Comparison of ENCODE assay signal across 8 cellular contexts in the genomic region with DNA sequence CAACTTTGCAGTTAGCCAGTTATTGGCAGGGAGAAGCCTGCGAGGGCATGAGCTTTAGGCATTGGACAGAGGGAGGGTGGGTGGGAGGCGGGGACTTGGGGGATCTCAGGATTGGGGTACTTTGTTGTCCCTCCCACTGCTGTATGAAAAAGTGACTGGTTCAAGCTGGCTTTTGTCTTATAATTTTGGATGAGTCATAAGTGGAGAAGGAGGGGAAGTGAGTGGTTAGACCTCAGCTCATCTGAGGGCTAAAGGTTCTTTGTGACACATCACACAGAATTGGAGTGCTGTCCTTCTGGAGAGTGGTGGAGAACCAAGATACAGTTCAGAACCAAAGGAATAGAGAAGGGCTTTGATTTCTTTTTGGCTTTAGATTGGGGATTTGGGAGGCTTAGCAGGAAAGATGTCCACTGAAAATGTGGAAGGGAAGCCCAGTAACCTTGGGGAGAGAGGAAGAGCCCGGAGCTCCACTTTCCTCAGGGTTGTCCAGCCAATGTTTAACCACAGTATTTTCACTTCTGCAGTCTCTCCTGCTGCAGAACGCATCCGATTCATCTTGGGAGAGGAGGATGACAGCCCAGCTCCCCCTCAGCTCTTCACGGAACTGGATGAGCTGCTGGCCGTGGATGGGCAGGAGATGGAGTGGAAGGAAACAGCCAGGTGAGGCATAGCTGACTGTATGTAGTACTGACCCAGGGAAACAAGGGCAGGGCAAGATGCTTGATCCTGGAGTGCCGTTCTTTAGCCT. TPM values are rescaled to one million over a fixed set of nuclear protein-coding genes. Genes with fewer than 3 reads are reported as not detected.
DNase-seq lines count a peak whose midpoint lies in the region; ATAC-seq and TF ChIP-seq lines count a peak whose summit lies in the region.

A gene (plus strand): TSS at position 175 of the 748 bp plus-strand sequence.

- no peaks in the 10 kb centered on the region for H3K36me3 Mint-ChIP-seq in activated T-helper 1 cell treated with anti-CD3 and anti-CD28 coated beads, Interleukin-12 subunit alpha, Interleukin-12 subunit beta, Interleukin-2, Interleukin-4 antibody, amounts not matched to agents 30 ng/mL and 10 ng/mL and 1 ng/mL, durations not matched to agents 14 hours and 24 hours and 36 hours (ENCODE audit: low read depth)
- H3K36me3 Mint-ChIP-seq in CD4-positive, alpha-beta T cell (ENCODE audit: low read depth): no peaks in the 10 kb centered on the region

- peak; percentile 95 for ATAC-seq in GM19324 (IDR thresholded peaks at IDR 0.05; ENCODE audit: low FRiP score, unreplicated experiment)
- peak; percentile 99 for ATAC-seq in HG03139 (IDR thresholded peaks at IDR 0.05; ENCODE audit: unreplicated experiment)
- ATAC-seq in CD4-positive, alpha-beta T cell (ENCODE audit: poor library complexity): no peak

- peak within 1 kb of the TSS; percentile 6 for H3K27ac Mint-ChIP-seq in activated T-helper 1 cell treated with anti-CD3 and anti-CD28 coated beads, Interleukin-12 subunit alpha, Interleukin-12 subunit beta, Interleukin-2, Interleukin-4 antibody, amounts not matched to agents 30 ng/mL and 10 ng/mL and 1 ng/mL, durations not matched to agents 14 hours and 24 hours and 36 hours
- H3K27ac Mint-ChIP-seq in CD4-positive, alpha-beta T cell: no peak within 1 kb of the TSS

- no peaks in the 10 kb centered on the region for H3K9me3 Mint-ChIP-seq in activated T-helper 1 cell treated with anti-CD3 and anti-CD28 coated beads, Interleukin-12 subunit alpha, Interleukin-12 subunit beta, Interleukin-2, Interleukin-4 antibody, amounts not matched to agents 30 ng/mL and 10 ng/mL and 1 ng/mL, durations not matched to agents 14 hours and 24 hours and 36 hours
- H3K9me3 Mint-ChIP-seq in CD4-positive, alpha-beta T cell: no peaks in the 10 kb centered on the region

- no peaks in the 10 kb centered on the region for H3K27me3 Mint-ChIP-seq in activated T-helper 1 cell treated with anti-CD3 and anti-CD28 coated beads, Interleukin-12 subunit alpha, Interleukin-12 subunit beta, Interleukin-2, Interleukin-4 antibody, amounts not matched to agents 30 ng/mL and 10 ng/mL and 1 ng/mL, durations not matched to agents 14 hours and 24 hours and 36 hours (ENCODE audit: insufficient read depth)
- H3K27me3 Mint-ChIP-seq in CD4-positive, alpha-beta T cell: peaks cover 4% of the 10 kb centered on the region

- no peak within 1 kb of the TSS for H3K27ac ChIP-seq in CD4-positive, alpha-beta T cell (ENCODE audit: low read depth, low read length)

- POLR2A ChIA-PET in CD4-positive, alpha-beta T cell (lab: Charles Lee): no interaction called here

- peaks cover 5% of the 10 kb centered on the region for H3K4me1 Mint-ChIP-seq in activated T-helper 1 cell treated with anti-CD3 and anti-CD28 coated beads, Interleukin-12 subunit alpha, Interleukin-12 subunit beta, Interleukin-2, Interleukin-4 antibody, amounts not matched to agents 30 ng/mL and 10 ng/mL and 1 ng/mL, durations not matched to agents 14 hours and 24 hours and 36 hours (ENCODE audit: low read depth)
- no peaks in the 10 kb centered on the region for H3K4me1 Mint-ChIP-seq in CD4-positive, alpha-beta T cell (ENCODE audit: low read depth)

- no peaks in the 10 kb centered on the region for H3K9me3 ChIP-seq in CD4-positive, alpha-beta T cell (ENCODE audit: control insufficient read depth, low read length)

- CTCF ChIA-PET in CD4-positive, alpha-beta T cell (lab: Charles Lee): no interaction called here

- peak; percentile 66 for DNase-seq in AG08396 (ENCODE audit: low spot score)
- DNase-seq in activated T-helper 1 cell treated with anti-CD3 and anti-CD28 coated beads, Interleukin-12 subunit alpha, Interleukin-12 subunit beta, Interleukin-2, Interleukin-4 antibody, amounts not matched to agents 30 ng/mL and 10 ng/mL and 1 ng/mL, durations not matched to agents 14 hours and 24 hours and 36 hours (ENCODE audit: low spot score): peak; percentile 2
- DNase-seq in mucosa of gallbladder (ENCODE audit: low spot score): no peak
- DNase-seq in CD4-positive, alpha-beta T cell: no peak
- DNase-seq in UCSD-AML1 (lab: John Stamatoyannopoulos, UW; ENCODE audit: unreplicated experiment): no peak
- DNase-seq in HuH-7.5 (ENCODE audit: low spot score): no peak

- no peak within 1 kb of the TSS for H3K4me3 Mint-ChIP-seq in activated T-helper 1 cell treated with anti-CD3 and anti-CD28 coated beads, Interleukin-12 subunit alpha, Interleukin-12 subunit beta, Interleukin-2, Interleukin-4 antibody, amounts not matched to agents 30 ng/mL and 10 ng/mL and 1 ng/mL, durations not matched to agents 14 hours and 24 hours and 36 hours
- H3K4me3 Mint-ChIP-seq in CD4-positive, alpha-beta T cell: no peak within 1 kb of the TSS

- intact Hi-C loops in activated T-helper 1 cell treated with anti-CD3 and anti-CD28 coated beads, Interleukin-12 subunit alpha, Interleukin-12 subunit beta, Interleukin-2, Interleukin-4 antibody, amounts not matched to agents 30 ng/mL and 10 ng/mL and 1 ng/mL, durations not matched to agents 14 hours and 24 hours and 36 hours (cut with micrococcal nuclease): no loop called here
- intact Hi-C loops in CD4-positive, alpha-beta T cell (cut with DNase I, micrococcal nuclease): no loop called here

- no peaks in the 10 kb centered on the region for H3K27me3 ChIP-seq in CD4-positive, alpha-beta T cell (ENCODE audit: control insufficient read depth, insufficient read depth, low read length)

- TF ChIP-seq CTCF in CD4-positive, alpha-beta T cell (IDR thresholded peaks at IDR 0.05): no peak

RNA-seq across cellular contexts. Expression of the gene that starts here (rescaled TPM):
- total RNA-seq in activated T-helper 1 cell treated with anti-CD3 and anti-CD28 coated beads, Interleukin-12 subunit alpha, Interleukin-12 subunit beta, Interleukin-2, Interleukin-4 antibody, amounts not matched to agents 30 ng/mL and 10 ng/mL and 1 ng/mL, durations not matched to agents 14 hours and 24 hours and 36 hours: 0.08 and 0.15 TPM in 2 replicates
- total RNA-seq in mucosa of gallbladder: 225 TPM
- under 1 TPM; 0.08 to 0.14 TPM for total RNA-seq in CD4-positive, alpha-beta T cell

Comparison
In these comparisons a context has a peak if more than half of its experiments do, and no peak if none do; other contexts are left out.
1. RNA of the gene that starts here (total RNA-seq): 225 TPM in mucosa of gallbladder (single experiment); 0.08 to 0.14 TPM in CD4-positive, alpha-beta T cell and 0.08 to 0.15 TPM in activated T-helper 1 cell treated with anti-CD3 and anti-CD28 coated beads, Interleukin-12 subunit alpha, Interleukin-12 subunit beta, Interleukin-2, Interleukin-4 antibody, amounts not matched to agents 30 ng/mL and 10 ng/mL and 1 ng/mL, durations not matched to agents 14 hours and 24 hours and 36 hours; every median in the first group is over 100 times any median in the second.
2. Peak in DNase-seq in activated T-helper 1 cell treated with anti-CD3 and anti-CD28 coated beads, Interleukin-12 subunit alpha, Interleukin-12 subunit beta, Interleukin-2, Interleukin-4 antibody, amounts not matched to agents 30 ng/mL and 10 ng/mL and 1 ng/mL, durations not matched to agents 14 hours and 24 hours and 36 hours; RNA of the gene not detected or under 1 TPM.